24 cellular contexts compared by ENCODE assay signal in genomic region chrX:136076942-136077341, GRCh38.
"Had no signal": no experiment of that assay in that cellular context is flagged by ENCODE, and none has a peak within 500 bp of the region (broad histone marks: within the 10 kb centered on the region; RNA-seq: fewer than 3 reads in every experiment).

No MANE protein-coding gene starts in this region.

- H3K36me3 ChIP-seq: ascending aorta had no signal

- FAIRE-seq: RCC 7860 had no signal

- ATAC-seq: activated naive CD4-positive, alpha-beta T cell treated with anti-CD3 and anti-CD28 coated beads, Interleukin-2, amount 50 U/mL, for 72 hours; activated naive CD8-positive, alpha-beta T cell treated with anti-CD3 and anti-CD28 coated beads, Interleukin-2, amount 50 U/mL, for 24 hours; activated T-cell treated with anti-CD3 and anti-CD28 coated beads, Interleukin-2, amount 50 U/mL, for 4 hours; WTC11 had no signal

- H3K9me3 ChIP-seq: ascending aorta had no signal

- H3K4me3 ChIP-seq: ascending aorta had no signal

- H3K27ac ChIP-seq: ascending aorta had no signal

- H3K4me1 ChIP-seq: ascending aorta had no signal

- DNase-seq: activated CD4-positive, alpha-beta T cell treated with anti-CD3 and anti-CD28 coated beads for 48 hours; activated CD4-positive, alpha-beta T cell treated with anti-CD3 and anti-CD28 coated beads, Interleukin-2, amount 50 U/mL, for 4 hours; activated CD4-positive, CD25-positive, alpha-beta regulatory T cell treated with anti-CD3 and anti-CD28 coated beads, Interleukin-2, amount 50 U/mL, for 72 hours; activated effector memory CD4-positive, alpha-beta T cell treated with anti-CD3 and anti-CD28 coated beads, Interleukin-2, amount 50 U/mL, for 16 hours; activated naive CD4-positive, alpha-beta T cell treated with Interleukin-2 at 50 U/mL for 16 hours; activated naive CD8-positive, alpha-beta T cell treated with anti-CD3 and anti-CD28 coated beads, Interleukin-2, amount 50 U/mL, for 24 hours; activated T-cell treated with anti-CD3 and anti-CD28 coated beads, Interleukin-2, amount 50 U/mL, for 4 hours; amniotic stem cell; Karpas-422; NCI-H1092; NCI-H1417; NCI-H1694; NCI-H2029; NCI-H2107; NCI-H2171 treated with DMSO at 0.1 percent for 48 hours; NCI-H226; NCI-H526; NCI-H82; NK-92 treated with Interleukin-12 subunit alpha and Interleukin-12 subunit beta, amount 100 ng/mL, for 24 hours; SHP77 treated with DMSO at 0.1 percent for 48 hours had no signal

- H3K27me3 ChIP-seq: ascending aorta had no signal
